In the genomic region with DNA sequence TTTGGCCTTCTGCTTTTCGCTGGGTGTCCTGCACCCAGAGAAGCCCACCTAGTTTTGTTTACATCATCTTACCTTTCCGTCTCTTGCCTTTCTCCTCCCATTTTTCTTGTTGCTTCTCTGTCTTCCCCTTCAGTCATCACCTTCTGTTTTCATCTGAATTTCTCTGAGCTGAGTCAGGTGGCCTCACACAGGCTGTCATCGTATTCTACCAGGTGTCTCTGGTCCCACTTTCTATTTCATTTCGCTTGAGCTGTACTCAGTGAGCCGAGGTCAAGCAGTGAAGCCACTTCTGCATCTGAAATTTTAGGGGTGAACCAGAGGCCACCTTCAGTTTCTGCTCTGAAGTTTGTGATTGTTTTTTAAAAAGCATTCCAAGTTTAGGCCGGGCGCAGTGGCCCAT, we compare ENCODE assay signal across 1 cellular context.
TF ChIP-seq lines count a peak whose summit lies in the region.

No MANE protein-coding gene starts in this region.

TF ChIP-seq in WTC11, 78 proteins besides CTCF, POLR2A, EP300 and RAD21 (continued from another document):
- TF ChIP-seq, protein P1, sequence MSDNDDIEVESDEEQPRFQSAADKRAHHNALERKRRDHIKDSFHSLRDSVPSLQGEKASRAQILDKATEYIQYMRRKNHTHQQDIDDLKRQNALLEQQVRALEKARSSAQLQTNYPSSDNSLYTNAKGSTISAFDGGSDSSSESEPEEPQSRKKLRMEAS (CRISPR knock-in tag; IDR thresholded peaks at IDR 0.05), result no peak
- TF ChIP-seq JAZF1 (CRISPR knock-in tag; IDR thresholded peaks at IDR 0.05), result no peak
- TF ChIP-seq ZNF232 (CRISPR knock-in tag; IDR thresholded peaks at IDR 0.05), result no peak
- TF ChIP-seq GABPB1 (CRISPR knock-in tag; IDR thresholded peaks at IDR 0.05), result no peak
- no peak for TF ChIP-seq ZNF281 (CRISPR knock-in tag; IDR thresholded peaks at IDR 0.05)
- TF ChIP-seq, protein P2, sequence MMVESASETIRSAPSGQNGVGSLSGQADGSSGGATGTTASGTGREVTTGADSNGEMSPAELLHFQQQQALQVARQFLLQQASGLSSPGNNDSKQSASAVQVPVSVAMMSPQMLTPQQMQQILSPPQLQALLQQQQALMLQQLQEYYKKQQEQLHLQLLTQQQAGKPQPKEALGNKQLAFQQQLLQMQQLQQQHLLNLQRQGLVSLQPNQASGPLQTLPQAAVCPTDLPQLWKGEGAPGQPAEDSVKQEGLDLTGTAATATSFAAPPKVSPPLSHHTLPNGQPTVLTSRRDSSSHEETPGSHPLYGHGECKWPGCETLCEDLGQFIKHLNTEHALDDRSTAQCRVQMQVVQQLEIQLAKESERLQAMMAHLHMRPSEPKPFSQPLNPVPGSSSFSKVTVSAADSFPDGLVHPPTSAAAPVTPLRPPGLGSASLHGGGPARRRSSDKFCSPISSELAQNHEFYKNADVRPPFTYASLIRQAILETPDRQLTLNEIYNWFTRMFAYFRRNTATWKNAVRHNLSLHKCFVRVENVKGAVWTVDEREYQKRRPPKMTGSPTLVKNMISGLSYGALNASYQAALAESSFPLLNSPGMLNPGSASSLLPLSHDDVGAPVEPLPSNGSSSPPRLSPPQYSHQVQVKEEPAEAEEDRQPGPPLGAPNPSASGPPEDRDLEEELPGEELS (CRISPR knock-in tag; IDR thresholded peaks at IDR 0.05), result no peak
- no peak for TF ChIP-seq TEAD4 (CRISPR knock-in tag; IDR thresholded peaks at IDR 0.05)
- no peak for TF ChIP-seq TCF7 (CRISPR knock-in tag; IDR thresholded peaks at IDR 0.05; ENCODE audit: low read depth)
- TF ChIP-seq CBFB (CRISPR knock-in tag; IDR thresholded peaks at IDR 0.05; ENCODE audit: low read depth), result no peak
- TF ChIP-seq, protein P3, sequence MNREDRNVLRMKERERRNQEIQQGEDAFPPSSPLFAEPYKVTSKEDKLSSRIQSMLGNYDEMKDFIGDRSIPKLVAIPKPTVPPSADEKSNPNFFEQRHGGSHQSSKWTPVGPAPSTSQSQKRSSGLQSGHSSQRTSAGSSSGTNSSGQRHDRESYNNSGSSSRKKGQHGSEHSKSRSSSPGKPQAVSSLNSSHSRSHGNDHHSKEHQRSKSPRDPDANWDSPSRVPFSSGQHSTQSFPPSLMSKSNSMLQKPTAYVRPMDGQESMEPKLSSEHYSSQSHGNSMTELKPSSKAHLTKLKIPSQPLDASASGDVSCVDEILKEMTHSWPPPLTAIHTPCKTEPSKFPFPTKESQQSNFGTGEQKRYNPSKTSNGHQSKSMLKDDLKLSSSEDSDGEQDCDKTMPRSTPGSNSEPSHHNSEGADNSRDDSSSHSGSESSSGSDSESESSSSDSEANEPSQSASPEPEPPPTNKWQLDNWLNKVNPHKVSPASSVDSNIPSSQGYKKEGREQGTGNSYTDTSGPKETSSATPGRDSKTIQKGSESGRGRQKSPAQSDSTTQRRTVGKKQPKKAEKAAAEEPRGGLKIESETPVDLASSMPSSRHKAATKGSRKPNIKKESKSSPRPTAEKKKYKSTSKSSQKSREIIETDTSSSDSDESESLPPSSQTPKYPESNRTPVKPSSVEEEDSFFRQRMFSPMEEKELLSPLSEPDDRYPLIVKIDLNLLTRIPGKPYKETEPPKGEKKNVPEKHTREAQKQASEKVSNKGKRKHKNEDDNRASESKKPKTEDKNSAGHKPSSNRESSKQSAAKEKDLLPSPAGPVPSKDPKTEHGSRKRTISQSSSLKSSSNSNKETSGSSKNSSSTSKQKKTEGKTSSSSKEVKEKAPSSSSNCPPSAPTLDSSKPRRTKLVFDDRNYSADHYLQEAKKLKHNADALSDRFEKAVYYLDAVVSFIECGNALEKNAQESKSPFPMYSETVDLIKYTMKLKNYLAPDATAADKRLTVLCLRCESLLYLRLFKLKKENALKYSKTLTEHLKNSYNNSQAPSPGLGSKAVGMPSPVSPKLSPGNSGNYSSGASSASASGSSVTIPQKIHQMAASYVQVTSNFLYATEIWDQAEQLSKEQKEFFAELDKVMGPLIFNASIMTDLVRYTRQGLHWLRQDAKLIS (CRISPR knock-in tag; IDR thresholded peaks at IDR 0.05; ENCODE audit: borderline replicate concordance), result no peak
- TF ChIP-seq ZNF416 (CRISPR knock-in tag; IDR thresholded peaks at IDR 0.05), result no peak
- TF ChIP-seq ZNF671 (CRISPR knock-in tag; IDR thresholded peaks at IDR 0.05), result no peak
- TF ChIP-seq FOXK1 (CRISPR knock-in tag; IDR thresholded peaks at IDR 0.05), result no peak
- no peak for TF ChIP-seq HMGA2 (CRISPR knock-in tag; IDR thresholded peaks at IDR 0.05)
- no peak for TF ChIP-seq CREB1 (CRISPR knock-in tag; IDR thresholded peaks at IDR 0.05)
- TF ChIP-seq MXD4 (CRISPR knock-in tag; IDR thresholded peaks at IDR 0.05; ENCODE audit: borderline replicate concordance), result no peak
